ENCODE assay signal across 29 cellular contexts in genomic region chr22:19981171-19981960, GRCh38.
"Had no signal": no experiment of that assay in that cellular context is flagged by ENCODE, and none has a peak within 500 bp of the region (broad histone marks: within the 10 kb centered on the region; RNA-seq: fewer than 3 reads in every experiment).

No MANE protein-coding gene starts in this region.

- H3K36me3 Mint-ChIP-seq: activated naive CD4-positive, alpha-beta T cell treated with anti-CD3 and anti-CD28 coated beads, Interleukin-2, amount 10 ng/mL, durations not matched to agents 7 days and 5 days; activated naive CD8-positive, alpha-beta T cell treated with anti-CD3 and anti-CD28 coated beads, Interleukin-2, amount 10 ng/mL, durations not matched to agents 7 days and 5 days; immature natural killer cell; natural killer cell treated with Interleukin-12 subunit alpha and Interleukin-12 subunit beta and Interleukin-15 and Interleukin-18, amount 100 ng/mL, for 72 hours had no signal

- H3K27me3 Mint-ChIP-seq: activated CD4-positive, alpha-beta memory T cell treated with anti-CD3 and anti-CD28 coated beads, Interleukin-2, amount 10 ng/mL, durations not matched to agents 7 days and 5 days; activated T-cell treated with anti-CD3 and anti-CD28 coated beads, Interleukin-2, amount 50 U/mL, for 24 hours; natural killer cell treated with Interleukin-12 subunit alpha and Interleukin-12 subunit beta and Interleukin-15 and Interleukin-18, amount 100 ng/mL, for 72 hours had no signal

- H3K27me3 ChIP-seq: brain microvascular endothelial cell, heart left ventricle, suprapubic skin, tibial nerve had no signal

- H3K27ac Mint-ChIP-seq: activated CD4-positive, alpha-beta memory T cell treated with anti-CD3 and anti-CD28 coated beads, Interleukin-2, amount 10 ng/mL, durations not matched to agents 7 days and 5 days; activated CD4-positive, alpha-beta T cell treated with anti-CD3 and anti-CD28 coated beads, Interleukin-2, amount 10 ng/mL, durations not matched to agents 24 days and 14 days; activated naive CD4-positive, alpha-beta T cell treated with anti-CD3 and anti-CD28 coated beads, Interleukin-2, amount 10 ng/mL, durations not matched to agents 7 days and 5 days; activated naive CD8-positive, alpha-beta T cell treated with anti-CD3 and anti-CD28 coated beads, Interleukin-2, amount 10 ng/mL, durations not matched to agents 7 days and 5 days; activated T-cell treated with anti-CD3 and anti-CD28 coated beads, Interleukin-2, amount 50 U/mL, for 24 hours; dendritic cell treated with granulocyte-macrophage colony-stimulating factor and Interleukin-4, amounts not matched to agents 40 ng/mL and 50 ng/mL, for 4 days; endodermal cell; immature natural killer cell; natural killer cell treated with Interleukin-12 subunit alpha and Interleukin-12 subunit beta and Interleukin-15 and Interleukin-18, amount 100 ng/mL, for 72 hours; T-helper 1 cell treated with Interleukin-12 subunit alpha and Interleukin-12 subunit beta and Interleukin-4 antibody, amounts not matched to agents 30 μg/mL and 1 μg/mL, for 36 hours had no signal

- H3K4me1 Mint-ChIP-seq: activated CD4-positive, alpha-beta memory T cell treated with anti-CD3 and anti-CD28 coated beads, Interleukin-2, amount 10 ng/mL, durations not matched to agents 7 days and 5 days; activated CD4-positive, alpha-beta T cell treated with anti-CD3 and anti-CD28 coated beads, Interleukin-2, amount 10 ng/mL, durations not matched to agents 24 days and 14 days; activated naive CD8-positive, alpha-beta T cell treated with anti-CD3 and anti-CD28 coated beads, Interleukin-2, amount 10 ng/mL, durations not matched to agents 7 days and 5 days had no signal

- H3K27ac ChIP-seq: brain microvascular endothelial cell, suprapubic skin, VCaP had no signal

- FAIRE-seq: astrocyte, TTC549 had no signal

- H3K4me3 Mint-ChIP-seq: activated CD4-positive, alpha-beta memory T cell treated with anti-CD3 and anti-CD28 coated beads, Interleukin-2, amount 10 ng/mL, durations not matched to agents 7 days and 5 days; activated CD4-positive, alpha-beta T cell treated with anti-CD3 and anti-CD28 coated beads, Interleukin-2, amount 10 ng/mL, durations not matched to agents 24 days and 14 days; activated naive CD4-positive, alpha-beta T cell treated with anti-CD3 and anti-CD28 coated beads, Interleukin-2, amount 10 ng/mL, durations not matched to agents 7 days and 5 days; activated naive CD8-positive, alpha-beta T cell treated with anti-CD3 and anti-CD28 coated beads, Interleukin-2, amount 10 ng/mL, durations not matched to agents 7 days and 5 days; activated T-cell treated with anti-CD3 and anti-CD28 coated beads, Interleukin-2, amount 50 U/mL, for 24 hours; dendritic cell treated with granulocyte-macrophage colony-stimulating factor and Interleukin-4, amounts not matched to agents 40 ng/mL and 50 ng/mL, for 4 days; endodermal cell; immature natural killer cell; natural killer cell treated with Interleukin-12 subunit alpha and Interleukin-12 subunit beta and Interleukin-15 and Interleukin-18, amount 100 ng/mL, for 72 hours; T-helper 1 cell treated with Interleukin-12 subunit alpha and Interleukin-12 subunit beta and Interleukin-4 antibody, amounts not matched to agents 30 μg/mL and 1 μg/mL, for 36 hours had no signal

- DNase-seq: activated CD4-positive, alpha-beta memory T cell treated with anti-CD3 and anti-CD28 coated beads, Interleukin-2, amount 10 ng/mL, durations not matched to agents 7 days and 5 days; activated CD4-positive, alpha-beta T cell treated with anti-CD3 and anti-CD28 coated beads, Interleukin-2, amount 10 ng/mL, durations not matched to agents 24 days and 14 days; activated CD8-positive, alpha-beta memory T cell treated with anti-CD3 and anti-CD28 coated beads, Interleukin-2, amount 50 U/mL, for 48 hours; activated gamma-delta T cell; activated naive CD4-positive, alpha-beta T cell treated with anti-CD3 and anti-CD28 coated beads, Interleukin-2, amount 10 ng/mL, durations not matched to agents 7 days and 5 days; activated naive CD8-positive, alpha-beta T cell treated with anti-CD3 and anti-CD28 coated beads, Interleukin-2, amount 10 ng/mL, durations not matched to agents 7 days and 5 days; activated T-cell treated with anti-CD3 and anti-CD28 coated beads, Interleukin-2, amount 50 U/mL, for 24 hours; brain microvascular endothelial cell; central memory CD4-positive, alpha-beta T cell; endodermal cell; foreskin fibroblast; hypothalamus; immature natural killer cell; mesendoderm; stimulated activated naive CD4-positive, alpha-beta T cell; T-helper 9 cell had no signal

- H3K9me3 Mint-ChIP-seq: activated CD4-positive, alpha-beta memory T cell treated with anti-CD3 and anti-CD28 coated beads, Interleukin-2, amount 10 ng/mL, durations not matched to agents 7 days and 5 days; activated CD4-positive, alpha-beta T cell treated with anti-CD3 and anti-CD28 coated beads, Interleukin-2, amount 10 ng/mL, durations not matched to agents 24 days and 14 days; activated naive CD4-positive, alpha-beta T cell treated with anti-CD3 and anti-CD28 coated beads, Interleukin-2, amount 10 ng/mL, durations not matched to agents 7 days and 5 days; activated naive CD8-positive, alpha-beta T cell treated with anti-CD3 and anti-CD28 coated beads, Interleukin-2, amount 10 ng/mL, durations not matched to agents 7 days and 5 days; activated T-cell treated with anti-CD3 and anti-CD28 coated beads, Interleukin-2, amount 50 U/mL, for 24 hours; dendritic cell treated with granulocyte-macrophage colony-stimulating factor and Interleukin-4, amounts not matched to agents 40 ng/mL and 50 ng/mL, for 4 days; endodermal cell; immature natural killer cell; natural killer cell treated with Interleukin-12 subunit alpha and Interleukin-12 subunit beta and Interleukin-15 and Interleukin-18, amount 100 ng/mL, for 72 hours; T-helper 1 cell treated with Interleukin-12 subunit alpha and Interleukin-12 subunit beta and Interleukin-4 antibody, amounts not matched to agents 30 μg/mL and 1 μg/mL, for 36 hours had no signal

- H3K36me3 ChIP-seq: brain microvascular endothelial cell had no signal

- ATAC-seq: activated CD4-positive, CD25-positive, alpha-beta regulatory T cell treated with anti-CD3 and anti-CD28 coated beads, Interleukin-2, amount 50 U/mL, for 24 hours; esophagus mucosa; heart left ventricle; left lobe of liver; natural killer cell treated with Interleukin-12 subunit alpha and Interleukin-12 subunit beta and Interleukin-15 and Interleukin-18, amount 100 ng/mL, for 72 hours had no signal

- H3K4me3 ChIP-seq: heart left ventricle, lung, suprapubic skin, tibial nerve had no signal

- H3K9me3 ChIP-seq: heart left ventricle, suprapubic skin, tibial nerve had no signal
